In the genomic region with DNA sequence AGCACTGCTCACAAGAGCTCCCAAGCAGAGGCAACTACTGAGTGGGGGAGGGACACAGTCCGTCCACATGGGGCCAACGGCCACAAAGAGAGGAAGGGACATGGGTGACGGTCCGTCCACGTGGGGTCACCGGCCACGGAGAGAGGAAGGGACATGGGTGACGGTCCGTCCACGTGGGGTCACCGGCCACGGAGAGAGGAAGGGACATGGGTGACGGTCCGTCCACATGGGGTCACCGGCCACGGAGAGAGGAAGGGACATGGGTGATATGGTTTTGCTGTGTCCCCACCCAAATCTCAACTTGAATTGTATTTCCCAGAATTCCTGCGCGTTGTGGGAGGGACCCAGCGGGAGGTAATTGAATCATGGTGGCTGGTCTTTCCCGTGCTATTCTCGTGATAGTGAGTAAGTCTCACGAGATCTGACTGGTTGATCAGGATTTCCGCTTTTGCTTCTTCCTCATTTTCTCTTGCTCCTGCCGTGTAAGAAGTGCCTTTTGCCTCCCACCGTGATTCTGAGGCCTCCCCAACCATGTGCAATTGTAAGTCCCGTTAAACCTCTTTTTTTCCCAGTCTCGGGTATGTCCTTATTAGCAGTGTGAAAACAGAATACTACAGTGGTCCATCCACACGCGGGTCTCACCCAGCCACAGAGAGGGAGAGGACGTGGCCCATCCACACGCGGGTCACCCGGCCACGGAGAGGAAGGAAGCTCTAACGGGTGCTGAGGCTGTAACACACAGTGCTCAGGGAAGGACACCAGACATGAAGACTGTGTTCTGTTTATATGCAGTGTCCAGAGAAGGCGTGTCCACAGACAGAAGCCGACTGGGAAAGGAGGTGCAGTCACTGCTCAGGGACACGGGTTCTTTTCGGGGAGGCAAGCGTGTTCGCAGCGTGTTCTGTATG, we compare ENCODE assay signal across 1 cellular context.
TF ChIP-seq lines count a peak whose summit lies in the region.

No MANE protein-coding gene starts in this region.

TF ChIP-seq in SK-N-SH, 30 proteins besides CTCF, POLR2A, EP300 and RAD21 (continued from another document):
- no peak for TF ChIP-seq NFIC (IDR thresholded peaks at IDR 0.05; ENCODE audit: borderline replicate concordance)
- no peak for TF ChIP-seq JUND (IDR thresholded peaks at IDR 0.05)
- TF ChIP-seq EZH2phosphoT487 (IDR thresholded peaks at IDR 0.05; ENCODE audit: borderline replicate concordance, low read depth), result no peak
